In genomic region chr10:107163086-107163880, GRCh38 we compare ENCODE assay signal across 14 cellular contexts. TPM values are rescaled to one million over a fixed set of nuclear protein-coding genes. Genes with fewer than 3 reads are reported as not detected.
DNase-seq lines count a peak whose midpoint lies in the region; ATAC-seq, FAIRE-seq and TF ChIP-seq lines count a peak whose summit lies in the region.
"Had no signal": no experiment of that assay in that cellular context is flagged by ENCODE, and none has a peak within 500 bp of the region (broad histone marks: within the 10 kb centered on the region; RNA-seq: fewer than 3 reads in every experiment).

No MANE protein-coding gene starts in this region.

- H3K27ac Mint-ChIP-seq in HFFc6 (no peak overlapping the region), CD14-positive monocyte (no peak overlapping the region)
- H3K27ac Mint-ChIP-seq: activated CD8-positive, alpha-beta T cell treated with anti-CD3 and anti-CD28 coated beads for 36 hours; activated naive CD8-positive, alpha-beta T cell; CD4-positive, alpha-beta memory T cell had no signal

- H3K4me1 Mint-ChIP-seq in HFFc6 (ENCODE audit: low read depth) (no peaks in the 10 kb centered on the region), CD14-positive monocyte (peaks cover 2% of the 10 kb centered on the region)

- FAIRE-seq in small intestine (lab: Jason Lieb, UNC): no peak

- DNase-seq in dorsolateral prefrontal cortex (no peak), iPS-NIHi7 (ENCODE audit: extremely low spot score) (peak; percentile 14), sciatic nerve (ENCODE audit: low spot score) (no peak), HFFc6 (no peak), small intestine (no peak), CD14-positive monocyte (ENCODE audit: low spot score) (no peak)
- DNase-seq: activated CD8-positive, alpha-beta T cell treated with anti-CD3 and anti-CD28 coated beads for 36 hours; CD4-positive, alpha-beta memory T cell; effector memory CD4-positive, alpha-beta T cell; NCI-H1417 treated with DMSO at 0.1 percent for 48 hours; NCI-H774 had no signal

- no peak for TF ChIP-seq CTCF in dorsolateral prefrontal cortex (IDR thresholded peaks at IDR 0.05 in 54 of 56, conservative IDR thresholded peaks at IDR 0.05 in 2 of 56; ENCODE audit: low read depth in 1 of 56, partially characterized antibody in 56 of 56)
- no peak for TF ChIP-seq CTCF in HFFc6 (IDR thresholded peaks at IDR 0.05)
- TF ChIP-seq CTCF in CD14-positive monocyte (IDR thresholded peaks at IDR 0.05): no peak

- 13 to 17% (median 16%) methylated on average over 7 of the region's 7 CpGs for WGBS in small intestine, 3 donors

- H3K27me3 ChIP-seq in dorsolateral prefrontal cortex (peaks cover 0 to 48% (median 22%) of the 10 kb centered on the region in 45 donors), small intestine (ENCODE audit: control insufficient read depth in 2 of 2, insufficient read depth in 2 of 2, low read length in 2 of 2) (peaks cover 8 to 14% of the 10 kb centered on the region in 2 donors)

- H3K36me3 Mint-ChIP-seq in HFFc6 (ENCODE audit: low read depth): peaks cover 5% of the 10 kb centered on the region
- peaks cover 2 to 3% of the 10 kb centered on the region in 2 donors for H3K36me3 Mint-ChIP-seq in CD14-positive monocyte
- H3K36me3 Mint-ChIP-seq: activated naive CD8-positive, alpha-beta T cell; CD4-positive, alpha-beta memory T cell had no signal

- H3K4me3 ChIP-seq in dorsolateral prefrontal cortex: peak overlapping the region; percentile 29 to 74 (median 61)
- no peak overlapping the region for H3K4me3 ChIP-seq in small intestine (ENCODE audit: low read depth in 1 of 2, low read length in 2 of 2)

- H3K27me3 Mint-ChIP-seq in HFFc6 (ENCODE audit: insufficient read depth) (no peaks in the 10 kb centered on the region; the same call in 1 of the 2 replicates), CD14-positive monocyte (ENCODE audit: low read depth in 3 of 3) (peaks cover 38 to 62% (median 44%) of the 10 kb centered on the region in 3 donors)

- no peaks in the 10 kb centered on the region for H3K36me3 ChIP-seq in small intestine (ENCODE audit: control insufficient read depth in 2 of 2, insufficient read depth in 2 of 2, low read length in 2 of 2)

- H3K4me1 ChIP-seq in small intestine (ENCODE audit: control insufficient read depth in 2 of 2, insufficient read depth in 1 of 2, low read depth in 1 of 2, low read length in 1 of 2): no peaks in the 10 kb centered on the region

- H3K27ac ChIP-seq in dorsolateral prefrontal cortex: peak overlapping the region in 42 of 59 donors; percentile 6 to 85 (median 70)
- H3K27ac ChIP-seq in small intestine (ENCODE audit: low read depth in 1 of 2, low read length in 1 of 2): no peak overlapping the region

- H3K4me3 Mint-ChIP-seq in HFFc6 (no peak overlapping the region), CD14-positive monocyte (peak overlapping the region in 1 of 2 donors; percentile 80)
- H3K4me3 Mint-ChIP-seq: activated CD8-positive, alpha-beta T cell treated with anti-CD3 and anti-CD28 coated beads for 36 hours; activated naive CD8-positive, alpha-beta T cell; CD4-positive, alpha-beta memory T cell had no signal

- ATAC-seq in sciatic nerve: peak; percentile 55
- no peak for ATAC-seq in GM18873 (IDR thresholded peaks at IDR 0.05; ENCODE audit: low FRiP score, unreplicated experiment)
- ATAC-seq: activated CD8-positive, alpha-beta T cell treated with anti-CD3 and anti-CD28 coated beads for 36 hours had no signal

- intact Hi-C loops in dorsolateral prefrontal cortex (cut with DNase I) (no loop called here), sciatic nerve (cut with DNase I) (no loop called here), CD14-positive monocyte (cut with micrococcal nuclease) (no loop called here)

- H3K9me3 ChIP-seq in small intestine (ENCODE audit: control insufficient read depth, low read depth): no peaks in the 10 kb centered on the region

- H3K9me3 Mint-ChIP-seq in HFFc6: peaks cover 25% of the 10 kb centered on the region
- peaks cover 0 to 10% (median 9%) of the 10 kb centered on the region in 7 donors for H3K9me3 Mint-ChIP-seq in CD14-positive monocyte

TF ChIP-seq in PFSK-1, 5 proteins besides CTCF, POLR2A, EP300 and RAD21:
- no peak for TF ChIP-seq FOXP2 (optimal IDR thresholded peaks at IDR 0.05; ENCODE audit: borderline replicate concordance, extremely low read depth, extremely low read length, insufficient read depth)
- TF ChIP-seq POLR2AphosphoS5 (IDR thresholded peaks at IDR 0.05; ENCODE audit: low read depth, low read length): no peak; the same call in 1 of the 2 replicates
- TF ChIP-seq REST (IDR thresholded peaks at IDR 0.05; ENCODE audit: insufficient read depth in 1 of 2, low read depth in 2 of 2, low read length in 2 of 2): peak in 1 of 2 experiments; percentile 74; a peak in 2 of 4 replicates
- peak; percentile 55; the same call in 1 of the 2 replicates for TF ChIP-seq TAF1 (IDR thresholded peaks at IDR 0.05; ENCODE audit: borderline replicate concordance, insufficient read depth, low read length)
- TF ChIP-seq SIN3A (IDR thresholded peaks at IDR 0.05; ENCODE audit: borderline replicate concordance, insufficient read depth, low read length): 0 out of 2 replicates have a peak, but pooled peaks have one; percentile 35

RNA-seq across cellular contexts. Expression of gene SORCS1, which starts 1.2 kb away (rescaled TPM):
- 10.3 TPM for polyA plus RNA-seq in PFSK-1 (2012; ENCODE audit: insufficient read length, low read depth)
- total RNA-seq in dorsolateral prefrontal cortex (10 to 100 TPM; 14.1 to 48.4 (median 33.3) TPM), sciatic nerve (80.5 TPM)
- total RNA-seq in HFFc6 (2021; fragmentation: NEBNext Ultra II Directional; extraction: Animal tissue kit (Norgen Biotek cat#: 25700)): under 1 TPM in 3 of 6 experiments, not detected in 3; 0.09 to 0.14 (median 0.10) TPM
- polyA plus RNA-seq in small intestine (1 to 10 TPM in 1 of 3 donors, under 1 TPM in 1, not detected in 1; under 0.01 to 1.4 TPM), CD14-positive monocyte (under 1 TPM in 1 of 2 donors, not detected in 1; 0.09 TPM)
- total RNA-seq: activated CD8-positive, alpha-beta T cell treated with anti-CD3 and anti-CD28 coated beads for 36 hours; CD4-positive, alpha-beta memory T cell had no signal
- polyA plus RNA-seq: CD4-positive, alpha-beta memory T cell had no signal

Comparison
In these comparisons a context has a peak if more than half of its experiments do, and no peak if none do; other contexts are left out.
1. H3K27ac ChIP-seq: peak in dorsolateral prefrontal cortex (42 of 59); none in small intestine (0 of 2).
2. H3K4me3 ChIP-seq: peak in dorsolateral prefrontal cortex (59 of 59); none in small intestine (0 of 2).
3. RNA of gene SORCS1, which starts 1.2 kb away (total RNA-seq): 80.5 TPM in sciatic nerve (single experiment) and 14.1 to 48.4 TPM in dorsolateral prefrontal cortex; 0.09 to 0.14 TPM in HFFc6; every median in the first group is over 10 times any median in the second.